9 cellular contexts compared by ENCODE assay signal in the genomic region with DNA sequence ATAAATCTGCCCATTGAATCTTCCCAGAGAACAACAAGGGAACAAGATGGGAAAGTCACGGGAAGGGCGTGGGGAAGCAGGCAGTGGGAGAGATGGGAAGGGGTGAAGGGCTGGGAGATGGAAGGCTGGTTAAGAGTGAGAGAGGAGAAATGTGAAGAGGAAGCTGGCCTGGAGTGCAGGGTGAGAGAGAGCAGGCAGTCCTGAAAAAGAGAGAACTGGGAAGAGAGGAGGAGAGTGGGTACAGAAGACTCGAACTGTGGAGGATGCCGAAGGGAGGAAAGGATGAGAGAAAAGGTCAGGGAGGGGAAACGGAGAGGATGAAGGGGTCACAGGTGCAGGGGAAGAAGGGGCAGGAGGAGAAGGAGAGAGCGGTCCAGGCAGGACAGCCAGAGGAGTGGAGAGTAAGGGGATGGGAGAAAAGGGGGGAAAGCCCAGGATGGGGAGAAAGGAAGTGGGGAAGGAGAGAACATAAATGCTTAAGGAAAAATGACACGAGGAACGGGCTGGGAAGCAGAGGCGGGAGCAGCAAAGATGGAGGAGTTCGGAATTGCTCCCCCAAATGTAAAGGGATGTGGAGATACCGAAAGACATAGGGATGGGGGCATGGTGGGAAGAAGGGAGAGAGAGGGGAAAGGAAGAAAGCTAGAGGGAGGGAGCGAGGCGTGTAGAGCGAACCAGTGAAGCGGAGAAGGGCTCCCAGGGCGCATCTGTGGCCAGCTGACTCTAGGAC. TPM values are rescaled to one million over a fixed set of nuclear protein-coding genes. Genes with fewer than 3 reads are reported as not detected.
DNase-seq lines count a peak whose midpoint lies in the region; ATAC-seq, FAIRE-seq and TF ChIP-seq lines count a peak whose summit lies in the region.
"Had no signal": no experiment of that assay in that cellular context is flagged by ENCODE, and none has a peak within 500 bp of the region (broad histone marks: within the 10 kb centered on the region; RNA-seq: fewer than 3 reads in every experiment).

No MANE protein-coding gene starts in this region.

- TF ChIP-seq CTCF in cardiac muscle cell (IDR thresholded peaks at IDR 0.05; ENCODE audit: low read depth, low read length) (no peak), astrocyte of the cerebellum (IDR thresholded peaks at IDR 0.05; ENCODE audit: low read depth, low read length, missing control alignments) (no peak)

- H3K27ac ChIP-seq in cardiac muscle cell, result no peak overlapping the region

- peaks cover 40% of the 10 kb centered on the region for H3K27me3 ChIP-seq in cardiac muscle cell

- FAIRE-seq in urothelium cell line (lab: Jason Lieb, UNC), result peak; percentile 13

- H3K4me1 ChIP-seq in cardiac muscle cell (ENCODE audit: low read depth), result peaks cover 5% of the 10 kb centered on the region

- DNase-seq in cardiac muscle cell (ENCODE audit: low read depth in 1 of 2, low spot score in 1 of 2) (no peak), Right ventricle myocardium superior (no peak), astrocyte of the cerebellum (ENCODE audit: low read depth) (no peak), left kidney (ENCODE audit: low read depth, low spot score) (peak; percentile 5), urothelium cell line (ENCODE audit: low spot score) (no peak), NCI-H510A treated with DMSO at 0.1 percent for 48 hours (lab: John Stamatoyannopoulos, UW) (no peak), inferior parietal cortex (ENCODE audit: extremely low spot score) (no peak)

- H3K4me3 ChIP-seq in cardiac muscle cell (peak overlapping the region; percentile 71), astrocyte of the cerebellum (ENCODE audit: low read depth, low read length) (peak overlapping the region; percentile 58)

- no peaks in the 10 kb centered on the region for H3K36me3 ChIP-seq in cardiac muscle cell

- intact Hi-C loops in Right ventricle myocardium superior (cut with DNase I), result no loop called here

- no peaks in the 10 kb centered on the region for H3K9me3 ChIP-seq in cardiac muscle cell (ENCODE audit: low read depth)

- in situ Hi-C loops in astrocyte of the cerebellum (cut with HindIII; ENCODE audit: low sequenced_read_pairs), result no loop called here

- no peak for ATAC-seq in Right ventricle myocardium superior (ENCODE audit: poor library complexity)
- ATAC-seq in esophagus mucosa, result no peak

RNA-seq across cellular contexts. Expression of gene PIANP, which starts 1.2 kb away (rescaled TPM):
- 0.36 and 5.5 TPM in 2 replicates for total RNA-seq in cardiac muscle cell
- polyA plus RNA-seq in cardiac muscle cell, result 4.1 and 5.0 TPM in 2 replicates
- 0.35 TPM for total RNA-seq in Right ventricle myocardium superior
- total RNA-seq in esophagus mucosa, result not detected
- total RNA-seq: T-helper 2 cell treated with Interferon-gamma antibody and Interleukin-4, amounts not matched to agents 100 ng/mL and 5 ng/mL, for 36 hours had no signal

RNA-seq across cellular contexts. Expression of gene ZNF384, which starts 10.2 kb away (rescaled TPM):
- total RNA-seq in cardiac muscle cell (39.4 and 44.9 TPM in 2 replicates), Right ventricle myocardium superior (23.0 TPM), esophagus mucosa (22.8 TPM)
- 38.2 and 44.1 TPM in 2 replicates for polyA plus RNA-seq in cardiac muscle cell

RNA-seq across cellular contexts. Expression of gene COPS7A, which starts 24.4 kb away (rescaled TPM):
- total RNA-seq in cardiac muscle cell (71.0 and 82.1 TPM in 2 replicates), Right ventricle myocardium superior (70.4 TPM), esophagus mucosa (54.3 TPM)
- polyA plus RNA-seq in cardiac muscle cell, result 97.7 and 108 TPM in 2 replicates

RNA-seq across cellular contexts. Expression of gene ING4, which starts 36.5 kb away (rescaled TPM):
- total RNA-seq in cardiac muscle cell (95.2 and 107 TPM in 2 replicates), Right ventricle myocardium superior (25.3 TPM), esophagus mucosa (15.4 TPM)
- 95.3 and 96.2 TPM in 2 replicates for polyA plus RNA-seq in cardiac muscle cell

RNA-seq across cellular contexts. Expression of gene ACRBP, which starts 52.2 kb away (rescaled TPM):
- 0.99 and 2.8 TPM in 2 replicates for total RNA-seq in cardiac muscle cell
- polyA plus RNA-seq in cardiac muscle cell, result 2.6 and 7.0 TPM in 2 replicates
- 0.51 TPM for total RNA-seq in Right ventricle myocardium superior
- total RNA-seq in esophagus mucosa, result 0.56 TPM
